ENCODE assay signal across 8 cellular contexts in the genomic region with DNA sequence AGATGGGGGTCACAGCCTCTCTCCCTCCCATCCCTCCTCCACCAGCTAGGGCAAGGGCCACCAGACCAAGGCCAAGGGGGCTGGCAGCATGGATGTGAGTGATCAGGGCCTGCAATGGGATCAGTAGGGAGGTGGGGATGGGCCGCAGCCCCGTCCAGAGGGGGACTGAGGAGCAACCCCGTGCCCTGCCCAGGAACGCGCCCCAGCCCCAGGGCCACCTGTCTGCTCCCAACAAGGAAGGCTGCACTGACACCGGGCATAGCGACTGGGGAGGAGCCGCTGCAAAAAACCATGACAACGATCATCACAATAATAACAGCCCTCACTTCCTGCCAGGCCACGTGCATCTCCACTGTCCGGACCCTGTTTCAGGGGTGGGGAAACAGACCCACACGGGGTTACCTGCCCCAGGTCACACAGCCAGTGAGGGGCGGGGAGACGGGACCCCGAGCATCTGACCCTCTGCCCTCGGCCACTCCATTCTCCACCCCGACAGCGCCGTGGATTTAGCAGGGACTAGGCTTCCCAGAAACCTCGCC. TPM values are rescaled to one million over a fixed set of nuclear protein-coding genes. Genes with fewer than 3 reads are reported as not detected.
A peak's percentile ranks its signal among the peaks of the same experiment; 100 is the strongest.
DNase-seq lines count a peak whose midpoint lies in the region; ATAC-seq, FAIRE-seq and TF ChIP-seq lines count a peak whose summit lies in the region.

No MANE protein-coding gene starts in this region.

- H3K27ac ChIP-seq in kidney (ENCODE audit: low read depth in 2 of 2, low read length in 2 of 2): peak overlapping the region; percentile 34 to 78

- peak overlapping the region in 1 of 2 donors; percentile 53 for H3K9ac ChIP-seq in kidney (ENCODE audit: low read length in 2 of 2)

- peaks cover 37 to 60% of the 10 kb centered on the region in 2 donors for H3K4me1 ChIP-seq in kidney (ENCODE audit: control insufficient read depth in 1 of 2, insufficient read depth in 1 of 2, low read depth in 1 of 2, low read length in 2 of 2)

- H3K9me3 ChIP-seq in kidney (ENCODE audit: control insufficient read depth in 1 of 2, low read length in 2 of 2): no peaks in the 10 kb centered on the region

- FAIRE-seq in kidney (lab: Jason Lieb, UNC): no peak

- peak; percentile 74 for DNase-seq in AG08395 (ENCODE audit: low spot score)
- DNase-seq in SK-N-DZ (ENCODE audit: low spot score): peak; percentile 68
- DNase-seq in kidney: peak; percentile 86
- DNase-seq in H4 (ENCODE audit: low spot score): no peak
- DNase-seq in activated CD4-positive, alpha-beta T cell treated with anti-CD3 and anti-CD28 coated beads for 1 hour: no peak

- peak overlapping the region in 1 of 2 donors; percentile 37 for H3K4me3 ChIP-seq in kidney (ENCODE audit: low read length in 2 of 2)

- intact Hi-C loops in kidney (cut with DNase I): no loop called here

- TF ChIP-seq CTCF in kidney (IDR thresholded peaks at IDR 0.05; ENCODE audit: borderline replicate concordance, extremely low read depth, insufficient read depth): no peak

- H3K36me3 ChIP-seq in kidney (ENCODE audit: control insufficient read depth in 1 of 2, insufficient read depth in 2 of 2, low read length in 2 of 2): no peaks in the 10 kb centered on the region

- ATAC-seq in GM19463 (IDR thresholded peaks at IDR 0.05; ENCODE audit: unreplicated experiment) (peak; percentile 20), GM19035 (IDR thresholded peaks at IDR 0.05; ENCODE audit: unreplicated experiment) (no peak), GM21576 (IDR thresholded peaks at IDR 0.05; ENCODE audit: unreplicated experiment) (no peak)

RNA-seq across cellular contexts. Expression of a gene that starts 24.3 kb away (rescaled TPM):
- polyA plus RNA-seq in SK-N-DZ (2014; cell fraction: cytosol; rRNA removed): 11.5 and 13.0 TPM in 2 replicates
- polyA plus RNA-seq in SK-N-DZ (2014; cell fraction: nucleus; rRNA removed): 19.1 and 41.1 TPM in 2 replicates
- 205 TPM for total RNA-seq in kidney
- polyA plus RNA-seq in kidney (ENCODE audit: insufficient read depth, low read depth, low replicate concordance): 18.7 TPM
- 17.9 and 21.5 TPM in 2 replicates for total RNA-seq in H4 (2014; rRNA removed; shearing (Covaris generic))

Comparison
In these comparisons a context has a peak if more than half of its experiments do, and no peak if none do; other contexts are left out.
1. DNase-seq: peak in AG08395 (single experiment), SK-N-DZ (single experiment) and kidney (single experiment); none in H4 (single experiment) and activated CD4-positive, alpha-beta T cell treated with anti-CD3 and anti-CD28 coated beads for 1 hour (single experiment).